7 cellular contexts compared by ENCODE assay signal in the genomic region with DNA sequence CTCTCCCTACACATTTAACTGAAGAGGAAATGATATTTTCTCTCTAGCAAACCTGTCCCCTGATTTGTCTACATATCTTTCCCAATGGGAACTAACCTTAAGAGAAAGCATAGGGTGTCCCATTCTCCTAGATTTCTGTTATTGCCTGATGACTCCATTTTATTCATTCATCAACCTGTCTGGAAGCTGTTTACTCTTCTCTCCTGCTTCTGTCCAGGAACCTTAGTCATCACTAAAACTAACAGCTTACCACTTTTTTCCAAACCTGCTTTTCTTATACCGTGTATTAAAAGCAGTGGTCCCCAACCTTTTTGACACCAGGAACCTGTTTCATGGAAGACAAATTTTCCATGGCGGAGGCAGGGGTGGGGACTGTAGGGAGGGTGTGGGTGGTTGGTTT.
"Had no signal": no experiment of that assay in that cellular context is flagged by ENCODE, and none has a peak within 500 bp of the region (broad histone marks: within the 10 kb centered on the region; RNA-seq: fewer than 3 reads in every experiment).

No MANE protein-coding gene starts in this region.

- FAIRE-seq: HTR-8/SVneo, K562 had no signal

- H3K27ac ChIP-seq: GM23248 had no signal

- H3K4me1 Mint-ChIP-seq: H9 had no signal

- ATAC-seq: K562 had no signal

- DNase-seq: GM23248, GOT3, H9, HCEC 1CT, IMR-90 had no signal

- H2AFZ ChIP-seq: GM23248 had no signal

- H3K4me3 Mint-ChIP-seq: H9 had no signal

- H3K9me3 Mint-ChIP-seq: H9 had no signal

- H3K4me3 ChIP-seq: GM23248, K562 had no signal

- H3K27ac Mint-ChIP-seq: H9 had no signal

- H3K9ac ChIP-seq: GM23248 had no signal
